ENCODE assay signal across 18 cellular contexts in genomic region chr6:37971711-37972410, GRCh38.
DNase-seq lines count a peak whose midpoint lies in the region; ATAC-seq and TF ChIP-seq lines count a peak whose summit lies in the region.
"Had no signal": no experiment of that assay in that cellular context is flagged by ENCODE, and none has a peak within 500 bp of the region (broad histone marks: within the 10 kb centered on the region; RNA-seq: fewer than 3 reads in every experiment).

No MANE protein-coding gene starts in this region.

- in situ Hi-C loops in mammary epithelial cell (cut with MboI; ENCODE audit: low sequenced_read_pairs in 2 of 2): no loop called here

- H3K4me3 ChIP-seq in CD8-positive, alpha-beta memory T cell (ENCODE audit: low read length): no peak overlapping the region
- peak overlapping the region; percentile 37 for H3K4me3 ChIP-seq in Loucy (ENCODE audit: low read length, poor library complexity, severe bottlenecking)
- no peak overlapping the region for H3K4me3 ChIP-seq in heart left ventricle
- H3K4me3 ChIP-seq in mammary epithelial cell (replicated peaks in 1 of 3; ENCODE audit: insufficient read depth in 1 of 3, low read depth in 2 of 3, low read length in 3 of 3): no peak overlapping the region
- H3K4me3 ChIP-seq: dorsolateral prefrontal cortex, testis had no signal

- no peaks in the 10 kb centered on the region for H3K27me3 Mint-ChIP-seq in CD8-positive, alpha-beta memory T cell
- H3K27me3 Mint-ChIP-seq in nephron (ENCODE audit: low read depth): no peaks in the 10 kb centered on the region
- H3K27me3 Mint-ChIP-seq: activated naive CD8-positive, alpha-beta T cell had no signal

- no TSS peak for BruUV-seq in mammary epithelial cell (replicated peaks; lab: Mats Ljungman, UMichigan)

- peaks cover 6% of the 10 kb centered on the region for H3F3A ChIP-seq in Loucy (ENCODE audit: low read depth)

- peaks cover 51 to 68% (median 67%) of the 10 kb centered on the region in 3 donors for H3K4me1 Mint-ChIP-seq in CD8-positive, alpha-beta memory T cell
- peaks cover 17% of the 10 kb centered on the region for H3K4me1 Mint-ChIP-seq in nephron

- H3K27ac ChIP-seq in CD8-positive, alpha-beta memory T cell (ENCODE audit: low read depth, low read length): no peak overlapping the region
- H3K27ac ChIP-seq in heart left ventricle: no peak overlapping the region
- no peak overlapping the region for H3K27ac ChIP-seq in mammary epithelial cell (ENCODE audit: insufficient read depth, low read depth, low read length)
- H3K27ac ChIP-seq: dorsolateral prefrontal cortex, testis had no signal

- H4K20me1 ChIP-seq in Loucy (ENCODE audit: insufficient read depth, low read length, poor library complexity, severe bottlenecking) (no peaks in the 10 kb centered on the region), mammary epithelial cell (ENCODE audit: insufficient read depth, low read length) (no peaks in the 10 kb centered on the region)

- peaks cover 4% of the 10 kb centered on the region for H3K4me1 ChIP-seq in CD8-positive, alpha-beta memory T cell (ENCODE audit: insufficient read depth, low read length)
- H3K4me1 ChIP-seq in Loucy (ENCODE audit: insufficient read depth, low read length, poor library complexity, severe bottlenecking): peaks cover 36% of the 10 kb centered on the region
- H3K4me1 ChIP-seq in heart left ventricle: peaks cover 0 to 27% (median 1%) of the 10 kb centered on the region in 12 donors
- H3K4me1 ChIP-seq in mammary epithelial cell (ENCODE audit: insufficient read depth, low read length): peaks cover 3% of the 10 kb centered on the region
- H3K4me1 ChIP-seq: testis had no signal

- H3K79me2 ChIP-seq in Loucy (ENCODE audit: insufficient read depth, low read length): peaks cover 91% of the 10 kb centered on the region
- peaks cover 93% of the 10 kb centered on the region for H3K79me2 ChIP-seq in mammary epithelial cell (ENCODE audit: insufficient read depth, low read length)

- H3K27ac Mint-ChIP-seq in CD8-positive, alpha-beta memory T cell: peak overlapping the region in 5 of 8 donors; percentile 47 to 85 (median 75)
- peak overlapping the region; percentile 12 to 40 (median 26) for H3K27ac Mint-ChIP-seq in nephron

- peaks cover 10% of the 10 kb centered on the region for H3K9me3 ChIP-seq in CD8-positive, alpha-beta memory T cell (ENCODE audit: low read length)
- H3K9me3 ChIP-seq in Loucy (ENCODE audit: insufficient read depth, low read depth, low read length) (peaks cover 18% of the 10 kb centered on the region), heart left ventricle (peaks cover 0 to 35% (median 9%) of the 10 kb centered on the region in 12 donors), mammary epithelial cell (replicated peaks; ENCODE audit: insufficient read depth, low read length) (peaks cover 5% of the 10 kb centered on the region)
- H3K9me3 ChIP-seq: testis had no signal

- H2AFZ ChIP-seq in Loucy (ENCODE audit: low read length) (no peak overlapping the region), mammary epithelial cell (ENCODE audit: low read depth, low read length) (no peak overlapping the region)

- H3K4me2 ChIP-seq in Loucy (ENCODE audit: low read depth, low read length, poor library complexity, severe bottlenecking) (peak overlapping the region; percentile 72), mammary epithelial cell (ENCODE audit: insufficient read depth, low read depth, low read length) (no peak overlapping the region)

- ATAC-seq in heart left ventricle: peak; percentile 53 to 92 (median 70)
- ATAC-seq: activated T-cell treated with anti-CD3 and anti-CD28 coated beads, Interleukin-2, amount 50 U/mL, for 4 hours; Panc1 had no signal

- intact Hi-C loops in heart left ventricle (cut with DNase I) (no loop called here), mammary epithelial cell (cut with micrococcal nuclease) (no loop called here)

- no peak for DNase-seq in CD8-positive, alpha-beta memory T cell
- peak in 1 of 5 donors; percentile 49 for DNase-seq in heart left ventricle
- no peak for DNase-seq in mammary epithelial cell
- DNase-seq in germinal center (ENCODE audit: low spot score): no peak
- no peak for DNase-seq in cerebellar cortex (ENCODE audit: low spot score)
- DNase-seq: activated T-cell treated with anti-CD3 and anti-CD28 coated beads, Interleukin-2, amount 50 U/mL, for 4 hours; C1 segment of cervical spinal cord; DMS53; dorsolateral prefrontal cortex; NCI-H1092; NCI-H526; stimulated activated CD4-positive, alpha-beta T cell treated with anti-CD3 and anti-CD28 coated beads, Interleukin-4, amount 100 ng/mL, for 24 hours; stimulated activated CD8-positive, alpha-beta memory T cell treated with anti-CD3 and anti-CD28 coated beads, Interleukin-4, amount 100 ng/mL, for 48 hours; testis had no signal

- H3K9me3 Mint-ChIP-seq in CD8-positive, alpha-beta memory T cell: peaks cover 7 to 20% (median 13%) of the 10 kb centered on the region in 5 donors
- H3K9me3 Mint-ChIP-seq in nephron: peaks cover 30% of the 10 kb centered on the region

- dilution Hi-C loops in mammary epithelial cell (cut with HindIII; ENCODE audit: low sequenced_read_pairs): no loop called here

- no peak for TF ChIP-seq CTCF in Loucy (conservative IDR thresholded peaks at IDR 0.05; ENCODE audit: low read length)
- TF ChIP-seq CTCF in heart left ventricle (IDR thresholded peaks at IDR 0.05): no peak
- TF ChIP-seq CTCF in nephron (IDR thresholded peaks at IDR 0.05; ENCODE audit: unreplicated experiment in 3 of 3): no peak
- TF ChIP-seq CTCF in mammary epithelial cell (conservative IDR thresholded peaks at IDR 0.05 in 1 of 2, IDR thresholded peaks at IDR 0.05 in 1 of 2; ENCODE audit: extremely low read depth in 1 of 2, insufficient read depth in 1 of 2, low read depth in 1 of 2, low read length in 2 of 2): no peak

- H3K27me3 ChIP-seq in CD8-positive, alpha-beta memory T cell (ENCODE audit: insufficient read depth, low read length, poor library complexity, severe bottlenecking): no peaks in the 10 kb centered on the region
- H3K27me3 ChIP-seq in Loucy (ENCODE audit: insufficient read depth, low read length, poor library complexity, severe bottlenecking): no peaks in the 10 kb centered on the region
- H3K27me3 ChIP-seq in heart left ventricle: no peaks in the 10 kb centered on the region
- no peaks in the 10 kb centered on the region for H3K27me3 ChIP-seq in mammary epithelial cell (ENCODE audit: insufficient read depth, low read length)
- H3K27me3 ChIP-seq: dorsolateral prefrontal cortex, testis had no signal

- peaks cover 11 to 40% (median 19%) of the 10 kb centered on the region in 3 donors for H3K36me3 Mint-ChIP-seq in CD8-positive, alpha-beta memory T cell
- peaks cover 54% of the 10 kb centered on the region for H3K36me3 Mint-ChIP-seq in nephron (ENCODE audit: low read depth)

- H3K4me3 Mint-ChIP-seq in CD8-positive, alpha-beta memory T cell: peak overlapping the region in 4 of 7 donors; percentile 32 to 79 (median 46)
- H3K4me3 Mint-ChIP-seq in nephron: no peak overlapping the region
- H3K4me3 Mint-ChIP-seq: activated T-cell treated with anti-CD3 and anti-CD28 coated beads, Interleukin-2, amount 50 U/mL, for 4 hours had no signal

- H3K9me2 ChIP-seq in Loucy (replicated peaks; ENCODE audit: low read depth, low read length): no peaks in the 10 kb centered on the region

- H3K9ac ChIP-seq in Loucy (ENCODE audit: low read depth, low read length, poor library complexity, severe bottlenecking): peak overlapping the region; percentile 33
- no peak overlapping the region for H3K9ac ChIP-seq in mammary epithelial cell (ENCODE audit: insufficient read depth, low read length)

- CTCF ChIA-PET in CD8-positive, alpha-beta memory T cell (lab: Charles Lee): no interaction called here
- CTCF ChIA-PET in mammary epithelial cell (lab: Charles Lee; ENCODE audit: low non-redundant PET): interaction anchor here (0.7 kb wide), 1 partner anchor 23 kb away, joined by 6 read pairs; no protein-coding TSS in a partner anchor

- H3K36me3 ChIP-seq in CD8-positive, alpha-beta memory T cell (ENCODE audit: insufficient read depth, low read length): no peaks in the 10 kb centered on the region
- H3K36me3 ChIP-seq in Loucy (ENCODE audit: insufficient read depth, low read length) (peaks cover 12% of the 10 kb centered on the region), heart left ventricle (no peaks in the 10 kb centered on the region), mammary epithelial cell (ENCODE audit: insufficient read depth, low read length) (no peaks in the 10 kb centered on the region)

- no peak for TF ChIP-seq POLR2A in heart left ventricle (IDR thresholded peaks at IDR 0.05)

- WGBS in heart left ventricle, 4 donors: 75 to 80% (median 77%) methylated on average over 4 of the region's 4 CpGs
- WGBS in mammary epithelial cell (ENCODE audit: low coverage, missing lambda C conversion rate): 99% methylated on average over 4 of the region's 4 CpGs

- POLR2A ChIA-PET in CD8-positive, alpha-beta memory T cell (lab: Charles Lee): no interaction called here

Comparison
In these comparisons a context has a peak if more than half of its experiments do, and no peak if none do; other contexts are left out.
1. H3K4me3 Mint-ChIP-seq: peak in CD8-positive, alpha-beta memory T cell (4 of 7); none in nephron (0 of 3).